3 cellular contexts compared by ENCODE assay signal in the genomic region with DNA sequence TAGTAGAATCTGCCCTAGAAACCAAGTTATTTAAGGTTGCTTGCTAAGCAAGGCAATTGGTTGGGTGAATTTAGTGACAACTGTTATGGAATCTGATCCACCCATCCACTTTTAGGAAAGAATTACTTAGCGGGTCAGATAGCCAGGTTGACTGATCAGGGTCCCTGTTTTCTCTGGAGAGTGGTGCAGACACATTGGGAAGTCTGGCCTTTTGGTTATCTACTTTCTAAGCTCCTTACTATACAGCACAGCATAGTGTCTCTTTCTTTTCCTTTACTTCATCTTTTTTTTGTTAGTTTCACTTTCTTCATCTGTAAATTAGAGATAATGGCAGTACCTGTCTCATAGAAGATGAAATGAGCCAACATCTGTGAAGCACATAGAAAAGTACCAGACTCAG.
TF ChIP-seq lines count a peak whose summit lies in the region.

No MANE protein-coding gene starts in this region.

TF ChIP-seq in A549, 52 proteins besides CTCF, POLR2A, EP300 and RAD21 (continued from another document):
- TF ChIP-seq, protein P1, sequence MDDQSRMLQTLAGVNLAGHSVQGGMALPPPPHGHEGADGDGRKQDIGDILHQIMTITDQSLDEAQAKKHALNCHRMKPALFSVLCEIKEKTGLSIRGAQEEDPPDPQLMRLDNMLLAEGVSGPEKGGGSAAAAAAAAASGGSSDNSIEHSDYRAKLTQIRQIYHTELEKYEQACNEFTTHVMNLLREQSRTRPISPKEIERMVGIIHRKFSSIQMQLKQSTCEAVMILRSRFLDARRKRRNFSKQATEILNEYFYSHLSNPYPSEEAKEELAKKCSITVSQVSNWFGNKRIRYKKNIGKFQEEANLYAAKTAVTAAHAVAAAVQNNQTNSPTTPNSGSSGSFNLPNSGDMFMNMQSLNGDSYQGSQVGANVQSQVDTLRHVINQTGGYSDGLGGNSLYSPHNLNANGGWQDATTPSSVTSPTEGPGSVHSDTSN (IDR thresholded peaks at IDR 0.05), result no peak
- TF ChIP-seq ZNF302 (CRISPR knock-in tag; IDR thresholded peaks at IDR 0.05), result no peak
- no peak for TF ChIP-seq MAZ (IDR thresholded peaks at IDR 0.05; ENCODE audit: borderline replicate concordance, low read depth, low read length)
- no peak for TF ChIP-seq HOXA7 (CRISPR knock-in tag; IDR thresholded peaks at IDR 0.05)
- TF ChIP-seq MYC (IDR thresholded peaks at IDR 0.05; ENCODE audit: borderline replicate concordance, low read length), result no peak
- TF ChIP-seq, protein P2, sequence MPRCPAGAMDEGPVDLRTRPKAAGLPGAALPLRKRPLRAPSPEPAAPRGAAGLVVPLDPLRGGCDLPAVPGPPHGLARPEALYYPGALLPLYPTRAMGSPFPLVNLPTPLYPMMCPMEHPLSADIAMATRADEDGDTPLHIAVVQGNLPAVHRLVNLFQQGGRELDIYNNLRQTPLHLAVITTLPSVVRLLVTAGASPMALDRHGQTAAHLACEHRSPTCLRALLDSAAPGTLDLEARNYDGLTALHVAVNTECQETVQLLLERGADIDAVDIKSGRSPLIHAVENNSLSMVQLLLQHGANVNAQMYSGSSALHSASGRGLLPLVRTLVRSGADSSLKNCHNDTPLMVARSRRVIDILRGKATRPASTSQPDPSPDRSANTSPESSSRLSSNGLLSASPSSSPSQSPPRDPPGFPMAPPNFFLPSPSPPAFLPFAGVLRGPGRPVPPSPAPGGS (IDR thresholded peaks at IDR 0.05), result no peak
- TF ChIP-seq, protein P3, sequence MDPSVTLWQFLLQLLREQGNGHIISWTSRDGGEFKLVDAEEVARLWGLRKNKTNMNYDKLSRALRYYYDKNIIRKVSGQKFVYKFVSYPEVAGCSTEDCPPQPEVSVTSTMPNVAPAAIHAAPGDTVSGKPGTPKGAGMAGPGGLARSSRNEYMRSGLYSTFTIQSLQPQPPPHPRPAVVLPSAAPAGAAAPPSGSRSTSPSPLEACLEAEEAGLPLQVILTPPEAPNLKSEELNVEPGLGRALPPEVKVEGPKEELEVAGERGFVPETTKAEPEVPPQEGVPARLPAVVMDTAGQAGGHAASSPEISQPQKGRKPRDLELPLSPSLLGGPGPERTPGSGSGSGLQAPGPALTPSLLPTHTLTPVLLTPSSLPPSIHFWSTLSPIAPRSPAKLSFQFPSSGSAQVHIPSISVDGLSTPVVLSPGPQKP (IDR thresholded peaks at IDR 0.05; ENCODE audit: low read depth, low read length), result no peak
- no peak for TF ChIP-seq CBX8 (IDR thresholded peaks at IDR 0.05)
- TF ChIP-seq, protein P4, sequence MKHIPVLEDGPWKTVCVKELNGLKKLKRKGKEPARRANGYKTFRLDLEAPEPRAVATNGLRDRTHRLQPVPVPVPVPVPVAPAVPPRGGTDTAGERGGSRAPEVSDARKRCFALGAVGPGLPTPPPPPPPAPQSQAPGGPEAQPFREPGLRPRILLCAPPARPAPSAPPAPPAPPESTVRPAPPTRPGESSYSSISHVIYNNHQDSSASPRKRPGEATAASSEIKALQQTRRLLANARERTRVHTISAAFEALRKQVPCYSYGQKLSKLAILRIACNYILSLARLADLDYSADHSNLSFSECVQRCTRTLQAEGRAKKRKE (CRISPR knock-in tag; IDR thresholded peaks at IDR 0.05; ENCODE audit: low read depth), result no peak
- no peak for TF ChIP-seq KDM5A (IDR thresholded peaks at IDR 0.05)
- TF ChIP-seq SREBF2 (IDR thresholded peaks at IDR 0.05), result no peak
- no peak for TF ChIP-seq BHLHE40 (IDR thresholded peaks at IDR 0.05; ENCODE audit: low read depth, low read length)
- TF ChIP-seq ZC3H11A (IDR thresholded peaks at IDR 0.05), result no peak

TF ChIP-seq in IMR-90, 13 proteins besides CTCF, POLR2A, EP300 and RAD21 (continued from another document):
- TF ChIP-seq, protein P3 (IDR thresholded peaks at IDR 0.05; ENCODE audit: borderline replicate concordance, low read depth, low read length), result no peak
- TF ChIP-seq MAZ (IDR thresholded peaks at IDR 0.05; ENCODE audit: borderline replicate concordance, low read depth, low read length), result no peak
- TF ChIP-seq SMC3 (IDR thresholded peaks at IDR 0.05; ENCODE audit: low read depth, low read length), result no peak
- TF ChIP-seq CHD1 (IDR thresholded peaks at IDR 0.05; ENCODE audit: low read depth, low read length), result no peak
- no peak for TF ChIP-seq NFE2L2 (IDR thresholded peaks at IDR 0.05; ENCODE audit: low read depth, low read length)
- TF ChIP-seq MAFK (IDR thresholded peaks at IDR 0.05; ENCODE audit: low read depth, low read length), result no peak

TF ChIP-seq in neural cell, 6 proteins besides CTCF, POLR2A, EP300 and RAD21 (continued from another document):
- TF ChIP-seq, protein P5, sequence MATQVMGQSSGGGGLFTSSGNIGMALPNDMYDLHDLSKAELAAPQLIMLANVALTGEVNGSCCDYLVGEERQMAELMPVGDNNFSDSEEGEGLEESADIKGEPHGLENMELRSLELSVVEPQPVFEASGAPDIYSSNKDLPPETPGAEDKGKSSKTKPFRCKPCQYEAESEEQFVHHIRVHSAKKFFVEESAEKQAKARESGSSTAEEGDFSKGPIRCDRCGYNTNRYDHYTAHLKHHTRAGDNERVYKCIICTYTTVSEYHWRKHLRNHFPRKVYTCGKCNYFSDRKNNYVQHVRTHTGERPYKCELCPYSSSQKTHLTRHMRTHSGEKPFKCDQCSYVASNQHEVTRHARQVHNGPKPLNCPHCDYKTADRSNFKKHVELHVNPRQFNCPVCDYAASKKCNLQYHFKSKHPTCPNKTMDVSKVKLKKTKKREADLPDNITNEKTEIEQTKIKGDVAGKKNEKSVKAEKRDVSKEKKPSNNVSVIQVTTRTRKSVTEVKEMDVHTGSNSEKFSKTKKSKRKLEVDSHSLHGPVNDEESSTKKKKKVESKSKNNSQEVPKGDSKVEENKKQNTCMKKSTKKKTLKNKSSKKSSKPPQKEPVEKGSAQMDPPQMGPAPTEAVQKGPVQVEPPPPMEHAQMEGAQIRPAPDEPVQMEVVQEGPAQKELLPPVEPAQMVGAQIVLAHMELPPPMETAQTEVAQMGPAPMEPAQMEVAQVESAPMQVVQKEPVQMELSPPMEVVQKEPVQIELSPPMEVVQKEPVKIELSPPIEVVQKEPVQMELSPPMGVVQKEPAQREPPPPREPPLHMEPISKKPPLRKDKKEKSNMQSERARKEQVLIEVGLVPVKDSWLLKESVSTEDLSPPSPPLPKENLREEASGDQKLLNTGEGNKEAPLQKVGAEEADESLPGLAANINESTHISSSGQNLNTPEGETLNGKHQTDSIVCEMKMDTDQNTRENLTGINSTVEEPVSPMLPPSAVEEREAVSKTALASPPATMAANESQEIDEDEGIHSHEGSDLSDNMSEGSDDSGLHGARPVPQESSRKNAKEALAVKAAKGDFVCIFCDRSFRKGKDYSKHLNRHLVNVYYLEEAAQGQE (IDR thresholded peaks at IDR 0.05; ENCODE audit: borderline replicate concordance), result no peak
- no peak for TF ChIP-seq TAF1 (IDR thresholded peaks at IDR 0.05; ENCODE audit: low read depth)
